Comparison of ENCODE assay signal across 8 cellular contexts in the genomic region with DNA sequence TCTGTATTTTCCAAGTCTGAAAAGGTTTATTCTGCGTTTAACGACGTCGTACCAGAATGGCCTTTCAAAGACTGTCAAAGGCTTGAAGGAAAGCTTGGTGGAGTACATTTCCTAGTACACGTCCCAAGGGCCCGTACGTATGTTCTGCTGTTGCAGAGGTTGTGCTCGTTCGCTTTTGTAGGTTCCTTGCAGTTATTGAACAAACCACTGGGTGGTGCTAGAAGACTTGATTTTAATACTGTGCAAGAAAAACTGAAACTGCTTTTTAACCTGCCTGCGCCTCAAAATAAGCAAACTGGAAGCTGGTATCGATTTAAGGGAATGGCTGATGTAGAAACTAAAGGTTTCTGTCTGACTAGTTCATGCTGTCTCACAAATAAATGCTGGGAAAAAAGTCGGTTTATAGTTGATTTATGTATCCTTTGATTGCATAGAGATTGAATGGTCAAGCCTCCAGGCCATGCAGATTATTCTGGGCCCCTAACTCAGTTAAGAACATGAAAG. TPM values are rescaled to one million over a fixed set of nuclear protein-coding genes. Genes with fewer than 3 reads are reported as not detected.
DNase-seq lines count a peak whose midpoint lies in the region; ATAC-seq and TF ChIP-seq lines count a peak whose summit lies in the region.

No MANE protein-coding gene starts in this region.

- peak; percentile 79 for TF ChIP-seq CTCF in GM12872 (IDR thresholded peaks at IDR 0.05; ENCODE audit: insufficient read depth, low read depth, low read length)

- peak; percentile 46 for DNase-seq in NCI-H2227 treated with DMSO at 0.1 percent for 48 hours (lab: John Stamatoyannopoulos, UW)
- peak; percentile 18 to 39 (median 28) for DNase-seq in activated CD4-positive, CD25-positive, alpha-beta regulatory T cell (lab: John Stamatoyannopoulos, UW)
- DNase-seq in cerebellum (ENCODE audit: low spot score) = peak; percentile 69
- peak; percentile 79 for DNase-seq in kidney glomerular epithelial cell (lab: John Stamatoyannopoulos, UW)
- DNase-seq in stimulated activated CD4-positive, alpha-beta T cell treated with anti-CD3 and anti-CD28 coated beads, Interleukin-2, amount 100 ng/mL, for 48 hours = peak; percentile 66 to 69

- ATAC-seq in HG02981 (IDR thresholded peaks at IDR 0.05; ENCODE audit: unreplicated experiment) (peak; percentile 60), GM21786 (IDR thresholded peaks at IDR 0.05; ENCODE audit: unreplicated experiment) (no peak)

RNA-seq across cellular contexts. Expression of a gene that starts 54.6 kb away (rescaled TPM):
- total RNA-seq in cerebellum = 67.2 TPM

Comparison
In these comparisons a context has a peak if more than half of its experiments do, and no peak if none do; other contexts are left out.
1. DNase-seq: peak in every context shown above with its lines; median percentile 79 in kidney glomerular epithelial cell; 69 in cerebellum; 68 in stimulated activated CD4-positive, alpha-beta T cell treated with anti-CD3 and anti-CD28 coated beads, Interleukin-2, amount 100 ng/mL, for 48 hours; 46 in NCI-H2227 treated with DMSO at 0.1 percent for 48 hours; 28 in activated CD4-positive, CD25-positive, alpha-beta regulatory T cell.